ENCODE assay signal across 14 cellular contexts in the genomic region with DNA sequence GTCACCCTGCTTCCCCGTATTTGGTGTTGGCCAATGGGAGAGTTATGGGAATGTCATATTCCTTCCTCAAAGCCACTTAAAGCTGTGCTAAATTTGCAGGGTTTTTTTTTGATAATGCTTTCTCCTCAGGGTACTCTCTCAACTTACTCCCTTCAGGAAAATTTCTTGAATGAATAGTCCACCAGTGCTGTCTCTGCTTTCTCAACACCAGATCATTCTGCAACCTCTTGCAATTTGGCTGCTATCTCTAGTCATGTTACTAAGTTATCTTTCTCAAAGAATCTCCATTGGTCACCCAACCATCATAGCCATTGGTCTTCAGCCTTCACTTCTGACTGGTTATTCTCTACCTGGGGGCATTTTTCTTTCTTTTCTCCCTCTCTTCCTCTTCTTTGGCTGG. TPM values are rescaled to one million over a fixed set of nuclear protein-coding genes. Genes with fewer than 3 reads are reported as not detected.
A peak's percentile ranks its signal among the peaks of the same experiment; 100 is the strongest.
DNase-seq lines count a peak whose midpoint lies in the region; ATAC-seq and TF ChIP-seq lines count a peak whose summit lies in the region.
"Had no signal": no experiment of that assay in that cellular context is flagged by ENCODE, and none has a peak within 500 bp of the region (broad histone marks: within the 10 kb centered on the region; RNA-seq: fewer than 3 reads in every experiment).

No MANE protein-coding gene starts in this region.

- CTCF ChIA-PET in activated B cell treated with CpG ODN at 0.5 μM for 24 hours (lab: Charles Lee): interaction anchor here (1.2 to 5.0 kb wide), 3 partner anchors 11 to 27 kb away, joined by 3 to 19 read pairs (median 6); no protein-coding TSS in a partner anchor
- CTCF ChIA-PET in PC-9 (lab: Charles Lee): no interaction called here

- no TSS peak for BruUV-seq in PC-9 (replicated peaks; lab: Mats Ljungman, UMichigan)

- POLR2A ChIA-PET in activated B cell treated with CpG ODN at 0.5 μM for 24 hours (lab: Charles Lee) (interaction anchor here (0.7 to 18.3 kb wide), 16 partner anchors 9 to 354 kb away, joined by 3 to 388 read pairs (median 4); a partner anchor contains a TSS), PC-9 (lab: Charles Lee; ENCODE audit: unreplicated experiment) (interaction anchor here (0.6 kb wide), 1 partner anchor 272 kb away, joined by 3 read pairs; a partner anchor contains a TSS)

- peaks cover 89% of the 10 kb centered on the region for H3K4me1 ChIP-seq in BLaER1
- H3K4me1 ChIP-seq in DND-41 (ENCODE audit: insufficient read depth, low read length): peaks cover 38% of the 10 kb centered on the region
- H3K4me1 ChIP-seq in PC-9 (replicated peaks; ENCODE audit: insufficient read depth): peaks cover 4% of the 10 kb centered on the region; the same call in 1 of the 2 replicates
- peaks cover 16% of the 10 kb centered on the region for H3K4me1 ChIP-seq in suprapubic skin
- H3K4me1 ChIP-seq: ascending aorta had no signal

- H3K4me1 Mint-ChIP-seq in activated B cell treated with CpG ODN at 0.5 μM for 24 hours (peaks cover 95% of the 10 kb centered on the region), memory B cell (peaks cover 72% of the 10 kb centered on the region)

- H3K4me2 ChIP-seq in BLaER1 (peak overlapping the region; percentile 87), DND-41 (ENCODE audit: insufficient read depth, low read length) (no peak overlapping the region), PC-9 (no peak overlapping the region)

- H3K79me2 ChIP-seq in DND-41 (ENCODE audit: insufficient read depth, low read length) (peaks cover 100% of the 10 kb centered on the region), PC-9 (ENCODE audit: low read depth) (no peaks in the 10 kb centered on the region)

- H3K4me3 ChIP-seq in BLaER1 (no peak overlapping the region), DND-41 (ENCODE audit: low read depth in 1 of 2, low read length in 2 of 2) (no peak overlapping the region), PC-9 (no peak overlapping the region), suprapubic skin (no peak overlapping the region)
- H3K4me3 ChIP-seq: ascending aorta, left ventricle myocardium inferior, upper lobe of right lung had no signal

- no peak for ATAC-seq in DND-41 (ENCODE audit: insufficient read depth, low read depth)
- ATAC-seq in activated B cell treated with CpG ODN at 0.5 μM for 24 hours (ENCODE audit: low read depth): no peak
- no peak for ATAC-seq in memory B cell (ENCODE audit: low read depth)

- H3K27ac Mint-ChIP-seq in activated B cell treated with CpG ODN at 0.5 μM for 24 hours (peak overlapping the region; percentile 96), memory B cell (peak overlapping the region; percentile 91)

- peak overlapping the region; percentile 93 for H3K27ac ChIP-seq in BLaER1
- H3K27ac ChIP-seq in DND-41 (ENCODE audit: low read length): peak overlapping the region; percentile 24; the same call in 1 of the 2 replicates
- H3K27ac ChIP-seq in PC-9: no peak overlapping the region
- H3K27ac ChIP-seq in suprapubic skin: no peak overlapping the region
- H3K27ac ChIP-seq: ascending aorta, left ventricle myocardium inferior, RWPE1 had no signal

- H3K9me3 Mint-ChIP-seq in activated B cell treated with CpG ODN at 0.5 μM for 24 hours: no peaks in the 10 kb centered on the region
- no peaks in the 10 kb centered on the region for H3K9me3 Mint-ChIP-seq in memory B cell
- H3K9me3 Mint-ChIP-seq: nephron had no signal

- H3K27me3 ChIP-seq in BLaER1 (no peaks in the 10 kb centered on the region), DND-41 (ENCODE audit: insufficient read depth, low read length, poor library complexity) (no peaks in the 10 kb centered on the region), PC-9 (ENCODE audit: insufficient read depth, low read depth) (no peaks in the 10 kb centered on the region), suprapubic skin (no peaks in the 10 kb centered on the region)
- H3K27me3 ChIP-seq: ascending aorta, upper lobe of right lung had no signal

- peaks cover 17% of the 10 kb centered on the region for H3K36me3 Mint-ChIP-seq in activated B cell treated with CpG ODN at 0.5 μM for 24 hours (ENCODE audit: low read depth)
- peaks cover 16% of the 10 kb centered on the region for H3K36me3 Mint-ChIP-seq in memory B cell

- intact Hi-C loops in activated B cell treated with CpG ODN at 0.5 μM for 24 hours (cut with micrococcal nuclease): loop anchor here (5.0 kb wide), 1 partner anchor 35 kb away; no protein-coding TSS in a partner anchor
- intact Hi-C loops in PC-9 (cut with micrococcal nuclease; ENCODE audit: unreplicated experiment): no loop called here

- no peaks in the 10 kb centered on the region for H3F3A ChIP-seq in PC-9 (ENCODE audit: insufficient read depth, low read depth)

- H2AFZ ChIP-seq in DND-41 (ENCODE audit: low read depth, low read length) (no peak overlapping the region), PC-9 (no peak overlapping the region)

- peak overlapping the region; percentile 79 for H3K4me3 Mint-ChIP-seq in activated B cell treated with CpG ODN at 0.5 μM for 24 hours
- peak overlapping the region; percentile 75 for H3K4me3 Mint-ChIP-seq in memory B cell
- H3K4me3 Mint-ChIP-seq: nephron had no signal

- H3K36me3 ChIP-seq in BLaER1 (no peaks in the 10 kb centered on the region), DND-41 (ENCODE audit: insufficient read depth, low read length) (peaks cover 14% of the 10 kb centered on the region), PC-9 (ENCODE audit: low read depth) (no peaks in the 10 kb centered on the region), suprapubic skin (no peaks in the 10 kb centered on the region)
- H3K36me3 ChIP-seq: ascending aorta, left ventricle myocardium inferior, upper lobe of right lung had no signal

- H4K20me1 ChIP-seq in BLaER1: no peaks in the 10 kb centered on the region
- peaks cover 31% of the 10 kb centered on the region for H4K20me1 ChIP-seq in DND-41 (ENCODE audit: insufficient read depth, low read length)
- H4K20me1 ChIP-seq in PC-9 (ENCODE audit: insufficient read depth): no peaks in the 10 kb centered on the region

- 88% methylated on average over 1 of the region's 1 CpG for WGBS in suprapubic skin

- no peak for TF ChIP-seq EP300 in suprapubic skin (IDR thresholded peaks at IDR 0.05)

- no peaks in the 10 kb centered on the region for H3K9me2 ChIP-seq in PC-9 (ENCODE audit: insufficient read depth)

- no peaks in the 10 kb centered on the region for H3K27me3 Mint-ChIP-seq in activated B cell treated with CpG ODN at 0.5 μM for 24 hours
- no peaks in the 10 kb centered on the region for H3K27me3 Mint-ChIP-seq in memory B cell

- no peaks in the 10 kb centered on the region for H3K9me3 ChIP-seq in BLaER1
- no peaks in the 10 kb centered on the region for H3K9me3 ChIP-seq in DND-41 (ENCODE audit: insufficient read depth, low read length, severe bottlenecking)
- no peaks in the 10 kb centered on the region for H3K9me3 ChIP-seq in PC-9 (ENCODE audit: insufficient read depth, low read depth)
- H3K9me3 ChIP-seq in suprapubic skin: no peaks in the 10 kb centered on the region
- H3K9me3 ChIP-seq: ascending aorta, left ventricle myocardium inferior, upper lobe of right lung had no signal

- no peak for DNase-seq in DND-41
- DNase-seq in activated B cell treated with CpG ODN at 0.5 μM for 24 hours: no peak
- no peak for DNase-seq in memory B cell (ENCODE audit: low spot score in 2 of 2)
- no peak for DNase-seq in PC-9
- DNase-seq in suprapubic skin (ENCODE audit: low spot score in 2 of 2): no peak
- DNase-seq in C1 segment of cervical spinal cord (lab: John Stamatoyannopoulos, UW): no peak
- DNase-seq in stimulated activated naive CD4-positive, alpha-beta T cell treated with Interleukin-2 at 50 U/mL for 16 hours (lab: John Stamatoyannopoulos, UW): no peak
- DNase-seq: left ventricle myocardium inferior, NCI-H1694 treated with DMSO at 0.1 percent for 48 hours, upper lobe of right lung had no signal

- TF ChIP-seq CTCF in DND-41 (IDR thresholded peaks at IDR 0.05; ENCODE audit: borderline replicate concordance, extremely low read depth, low read length, poor library complexity, severe bottlenecking) (no peak), activated B cell treated with CpG ODN at 0.5 μM for 24 hours (IDR thresholded peaks at IDR 0.05) (no peak), PC-9 (conservative IDR thresholded peaks at IDR 0.05) (no peak), suprapubic skin (IDR thresholded peaks at IDR 0.05) (no peak)

- H3K9ac ChIP-seq in BLaER1 (0 out of 2 replicates have a peak overlapping the region, but pooled peaks have one; percentile 15), DND-41 (ENCODE audit: low read depth, low read length) (no peak overlapping the region)

- TF ChIP-seq POLR2A in suprapubic skin (IDR thresholded peaks at IDR 0.05): no peak

RNA-seq across cellular contexts. Expression of a gene that starts 13.4 kb away (rescaled TPM):
- 135 and 149 TPM in 2 replicates for total RNA-seq in activated B cell treated with CpG ODN at 0.5 μM for 24 hours
- total RNA-seq in PC-9 (2021): 15.0 and 16.4 TPM in 2 replicates
- 10 to 100 TPM; 37.2 to 49.1 (median 43.3) TPM for total RNA-seq in suprapubic skin

Comparison
In these comparisons a context has a peak if more than half of its experiments do, and no peak if none do; other contexts are left out.
1. H3K27ac ChIP-seq: peak in BLaER1 (single experiment) and DND-41 (single experiment); none in PC-9 (single experiment) and suprapubic skin (single experiment).